In genomic region chr13:98475521-98475920, GRCh38 we compare ENCODE assay signal across 2 cellular contexts.
TF ChIP-seq lines count a peak whose summit lies in the region.

No MANE protein-coding gene starts in this region.

TF ChIP-seq in SK-N-SH, 30 proteins besides CTCF, POLR2A, EP300 and RAD21 (continued from another document):
- no peak for TF ChIP-seq REST (IDR thresholded peaks at IDR 0.05; ENCODE audit: low read depth, low read length)

TF ChIP-seq in SK-N-SH treated with all-trans-retinoic acid at 6 μM for 48 hours, 23 proteins besides CTCF, POLR2A, EP300 and RAD21 (continued from another document):
- TF ChIP-seq TSHZ2 (CRISPR knock-in tag; IDR thresholded peaks at IDR 0.05) (no peak), CSRNP3 (CRISPR knock-in tag; IDR thresholded peaks at IDR 0.05) (no peak), ZFP3 (CRISPR knock-in tag; IDR thresholded peaks at IDR 0.05) (no peak), CSDC2 (CRISPR knock-in tag; IDR thresholded peaks at IDR 0.05) (no peak), ZNF565 (CRISPR knock-in tag; conservative IDR thresholded peaks at IDR 0.05; ENCODE audit: low read depth) (no peak), ZNF8 (CRISPR knock-in tag; IDR thresholded peaks at IDR 0.05) (no peak)
TF ChIP-seq in SK-N-SH treated with all-trans-retinoic acid at 6 μM for 48 hours: peak in this region for 0.
